In the genomic region with DNA sequence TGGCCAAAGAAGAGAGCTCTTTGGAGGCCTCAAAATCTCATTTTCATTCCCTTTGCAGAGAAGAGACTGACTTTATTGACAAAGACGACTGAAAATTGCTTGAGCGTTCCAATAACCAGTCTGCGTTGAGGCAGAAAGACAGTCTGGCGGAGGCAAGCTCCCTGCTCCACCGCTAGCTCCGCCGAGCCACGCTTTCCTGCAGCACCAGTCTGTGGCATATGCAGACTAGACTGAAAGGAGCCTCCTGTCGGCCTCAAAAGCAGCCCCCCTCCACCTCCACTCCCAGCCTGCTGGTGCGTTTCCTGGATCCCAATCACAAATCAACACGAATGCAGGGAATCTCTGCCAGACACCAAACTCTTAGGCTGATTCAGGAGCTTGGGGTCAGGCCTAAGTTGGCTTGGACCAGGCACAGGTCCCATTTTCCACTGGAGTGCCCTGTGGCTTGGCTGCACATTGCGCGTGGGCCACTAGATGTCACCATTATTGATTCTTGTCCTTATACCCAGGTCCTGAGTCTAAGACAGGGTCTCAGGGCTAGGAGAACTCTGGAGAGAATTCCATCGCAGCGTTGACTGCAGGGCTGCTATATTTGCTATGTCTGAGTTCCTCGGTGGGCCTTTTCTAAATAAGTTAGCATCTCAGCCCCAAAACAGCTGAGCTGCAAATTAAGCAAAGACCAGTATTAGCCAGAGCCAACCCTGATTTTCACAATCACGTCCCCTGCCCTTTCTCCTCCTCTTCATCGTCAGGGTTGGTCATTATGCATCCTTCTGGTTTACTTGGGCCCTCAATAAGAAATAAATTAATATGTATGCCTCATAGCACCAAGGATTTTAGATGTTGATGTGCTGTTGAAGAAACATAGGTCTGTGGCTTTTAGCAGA, we compare ENCODE assay signal across 8 cellular contexts. TPM values are rescaled to one million over a fixed set of nuclear protein-coding genes. Genes with fewer than 3 reads are reported as not detected.
A peak's percentile ranks its signal among the peaks of the same experiment; 100 is the strongest.
DNase-seq lines count a peak whose midpoint lies in the region; ATAC-seq, FAIRE-seq and TF ChIP-seq lines count a peak whose summit lies in the region.

No MANE protein-coding gene starts in this region.

- H3K79me2 ChIP-seq in endothelial cell of umbilical vein (ENCODE audit: control insufficient read depth, insufficient read depth, low read length) = no peaks in the 10 kb centered on the region

- no peaks in the 10 kb centered on the region for H3K9me3 Mint-ChIP-seq in CD8-positive, alpha-beta T cell
- peaks cover 0 to 4% (median 0%) of the 10 kb centered on the region in 7 donors for H3K9me3 Mint-ChIP-seq in naive B cell

- POLR2A ChIA-PET in CD8-positive, alpha-beta T cell (lab: Charles Lee) = no interaction called here
- POLR2A ChIA-PET in endothelial cell of umbilical vein (lab: Charles Lee) = no interaction called here

- peak; percentile 57 for ATAC-seq in CD8-positive, alpha-beta T cell
- peak; percentile 63 for ATAC-seq in GM21723 (IDR thresholded peaks at IDR 0.05; ENCODE audit: unreplicated experiment)
- ATAC-seq in naive B cell (ENCODE audit: low read depth in 2 of 2) = peak; percentile 77 to 80

- H4K20me1 ChIP-seq in endothelial cell of umbilical vein (replicated peaks; ENCODE audit: control insufficient read depth, extremely low read depth, insufficient read depth, low read length) = no peaks in the 10 kb centered on the region

- intact Hi-C loops in CD8-positive, alpha-beta T cell (cut with DNase I, micrococcal nuclease) = loop anchor here (1.0 to 10.0 kb wide), 4 partner anchors 230 to 1035 kb away; a partner anchor contains a TSS
- intact Hi-C loops in endothelial cell of umbilical vein (cut with micrococcal nuclease) = loop anchor here (1.0 kb wide), 2 partner anchors 139 to 230 kb away; no protein-coding TSS in a partner anchor

- CTCF ChIA-PET in CD8-positive, alpha-beta T cell (lab: Charles Lee) = interaction anchor here (0.6 to 3.5 kb wide), 9 partner anchors 8 to 231 kb away, joined by 3 to 16 read pairs (median 3); no protein-coding TSS in a partner anchor
- CTCF ChIA-PET in endothelial cell of umbilical vein (lab: Charles Lee) = interaction anchor here (0.6 to 5.1 kb wide), 13 partner anchors 10 to 1658 kb away, joined by 3 to 29 read pairs (median 3); no protein-coding TSS in a partner anchor

- H3K9me1 ChIP-seq in endothelial cell of umbilical vein (replicated peaks; ENCODE audit: control insufficient read depth, extremely low read depth, insufficient read depth, low read length) = no peaks in the 10 kb centered on the region

- no peak for TF ChIP-seq POLR2A in endothelial cell of umbilical vein (IDR thresholded peaks at IDR 0.05; ENCODE audit: low read depth, low read length)

- no peaks in the 10 kb centered on the region for H3K36me3 Mint-ChIP-seq in CD8-positive, alpha-beta T cell
- no peaks in the 10 kb centered on the region for H3K36me3 Mint-ChIP-seq in naive B cell

- dilution Hi-C loops in endothelial cell of umbilical vein (cut with MboI; ENCODE audit: extremely low pct_ligation_motif_present, low sequenced_read_pairs) = no loop called here

- no TSS peak for BruUV-seq in endothelial cell of umbilical vein (replicated peaks; lab: Mats Ljungman, UMichigan)

- H3K27me3 Mint-ChIP-seq in CD8-positive, alpha-beta T cell (ENCODE audit: low read depth) = no peaks in the 10 kb centered on the region
- H3K27me3 Mint-ChIP-seq in naive B cell = peaks cover 0 to 12% (median 8%) of the 10 kb centered on the region in 3 donors

- peak; percentile 75 for FAIRE-seq in endothelial cell of umbilical vein (lab: Jason Lieb, UNC)

- no peak overlapping the region for H3K27ac ChIP-seq in CD8-positive, alpha-beta T cell (ENCODE audit: low read depth, low read length)
- no peak overlapping the region for H3K27ac ChIP-seq in endothelial cell of umbilical vein (ENCODE audit: insufficient read depth, low read depth, low read length)

- no peak overlapping the region for H3K4me3 ChIP-seq in CD8-positive, alpha-beta T cell (ENCODE audit: low read depth, low read length)
- no peak overlapping the region for H3K4me3 ChIP-seq in endothelial cell of umbilical vein (replicated peaks in 1 of 3; ENCODE audit: insufficient read depth in 1 of 3, low read depth in 1 of 3, low read length in 3 of 3)

- H3K4me1 Mint-ChIP-seq in CD8-positive, alpha-beta T cell (ENCODE audit: low read depth) = no peaks in the 10 kb centered on the region
- no peaks in the 10 kb centered on the region for H3K4me1 Mint-ChIP-seq in naive B cell

- no peak overlapping the region for H3K27ac Mint-ChIP-seq in CD8-positive, alpha-beta T cell
- H3K27ac Mint-ChIP-seq in naive B cell = no peak overlapping the region

- TF ChIP-seq CTCF in CD8-positive, alpha-beta T cell (IDR thresholded peaks at IDR 0.05) = peak; percentile 55
- peak; percentile 66 to 70 for TF ChIP-seq CTCF in endothelial cell of umbilical vein (IDR thresholded peaks at IDR 0.05; ENCODE audit: extremely low read depth in 1 of 2, insufficient read depth in 1 of 2, low read depth in 1 of 2, low read length in 2 of 2)

- peak; percentile 4 to 61 (median 39) for DNase-seq in CD8-positive, alpha-beta T cell
- peak; percentile 94 for DNase-seq in NCI-H2227 treated with DMSO at 0.1 percent for 48 hours (lab: John Stamatoyannopoulos, UW)
- peak; percentile 54 to 63 for DNase-seq in activated CD4-positive, alpha-beta T cell treated with anti-CD3 and anti-CD28 coated beads, Interleukin-2, amount 50 U/mL, for 48 hours
- peak; percentile 61 for DNase-seq in endothelial cell of umbilical vein (ENCODE audit: low read depth, low spot score)
- DNase-seq in naive B cell = peak; percentile 33
- DNase-seq in stromal cell of bone marrow (ENCODE audit: low read depth) = peak; percentile 53
- DNase-seq in NCI-H2107 treated with DMSO at 0.1 percent for 48 hours (lab: John Stamatoyannopoulos, UW; ENCODE audit: unreplicated experiment) = no peak

- H3K9me3 ChIP-seq in CD8-positive, alpha-beta T cell (ENCODE audit: low read length) = no peaks in the 10 kb centered on the region
- no peaks in the 10 kb centered on the region for H3K9me3 ChIP-seq in endothelial cell of umbilical vein (replicated peaks; ENCODE audit: control insufficient read depth, insufficient read depth, low read length)

- no peaks in the 10 kb centered on the region for H3K27me3 ChIP-seq in CD8-positive, alpha-beta T cell (ENCODE audit: insufficient read depth, low read length)
- H3K27me3 ChIP-seq in endothelial cell of umbilical vein (ENCODE audit: control insufficient read depth in 2 of 2, insufficient read depth in 2 of 2, low read length in 2 of 2) = peaks cover 0 to 2% of the 10 kb centered on the region in 2 experiments

- H3K4me3 Mint-ChIP-seq in CD8-positive, alpha-beta T cell = no peak overlapping the region
- peak overlapping the region in 1 of 8 donors; percentile 59 for H3K4me3 Mint-ChIP-seq in naive B cell

- no peak overlapping the region for H3K4me2 ChIP-seq in endothelial cell of umbilical vein (ENCODE audit: insufficient read depth, low read length)

- H3K9ac ChIP-seq in endothelial cell of umbilical vein (replicated peaks; ENCODE audit: extremely low read depth, insufficient read depth, low read length) = no peak overlapping the region

- no peaks in the 10 kb centered on the region for H3K4me1 ChIP-seq in CD8-positive, alpha-beta T cell (ENCODE audit: insufficient read depth, low read length)
- no peaks in the 10 kb centered on the region for H3K4me1 ChIP-seq in endothelial cell of umbilical vein (ENCODE audit: control insufficient read depth, extremely low read depth, insufficient read depth, low read length)

- no peaks in the 10 kb centered on the region for H3K36me3 ChIP-seq in CD8-positive, alpha-beta T cell (ENCODE audit: insufficient read depth, low read length)
- H3K36me3 ChIP-seq in endothelial cell of umbilical vein (ENCODE audit: control insufficient read depth in 2 of 2, extremely low read depth in 1 of 2, insufficient read depth in 2 of 2, low read length in 2 of 2) = no peaks in the 10 kb centered on the region

- H2AFZ ChIP-seq in endothelial cell of umbilical vein (ENCODE audit: low read depth, low read length) = no peak overlapping the region

TF ChIP-seq in endothelial cell of umbilical vein, 7 proteins besides CTCF, POLR2A, EP300 and RAD21:
- TF ChIP-seq EZH2 (IDR thresholded peaks at IDR 0.05; ENCODE audit: borderline replicate concordance, low read depth, low read length, severe bottlenecking) (no peak), POLR2AphosphoS5 (IDR thresholded peaks at IDR 0.05; ENCODE audit: insufficient read depth, low read depth, low read length) (no peak), JUN (IDR thresholded peaks at IDR 0.05; ENCODE audit: borderline replicate concordance, insufficient read depth, insufficient read length, low read depth) (no peak), MYC (IDR thresholded peaks at IDR 0.05; ENCODE audit: low read depth, low read length) (no peak), FOS (IDR thresholded peaks at IDR 0.05; ENCODE audit: borderline replicate concordance, insufficient read depth, low read length) (no peak), GATA2 (IDR thresholded peaks at IDR 0.05; ENCODE audit: insufficient read depth, insufficient read length, low read depth, low read length) (no peak)
- TF ChIP-seq, protein P1, sequence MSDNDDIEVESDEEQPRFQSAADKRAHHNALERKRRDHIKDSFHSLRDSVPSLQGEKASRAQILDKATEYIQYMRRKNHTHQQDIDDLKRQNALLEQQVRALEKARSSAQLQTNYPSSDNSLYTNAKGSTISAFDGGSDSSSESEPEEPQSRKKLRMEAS (IDR thresholded peaks at IDR 0.05; ENCODE audit: insufficient read depth, insufficient read length) = no peak

RNA-seq across cellular contexts. Expression of a gene that starts 5.2 kb away (rescaled TPM):
- 10 to 100 TPM; 28.4 to 29.6 TPM for total RNA-seq in CD8-positive, alpha-beta T cell
- total RNA-seq in endothelial cell of umbilical vein = 20.3 and 23.0 TPM in 2 replicates
- polyA plus RNA-seq in endothelial cell of umbilical vein (4.8 and 6.8 TPM in 2 replicates), naive B cell (ENCODE audit: low read depth in 6 of 6) (10 to 100 TPM in 3 of 6 donors, 1 to 10 TPM in 2, not detected in 1; 7.0 to 12.8 (median 10.4) TPM)
- polyA plus RNA-seq in endothelial cell of umbilical vein (2011; cell fraction: cytosol; rRNA removed) = 7.9 and 8.4 TPM in 2 replicates
- 21.5 and 23.7 TPM in 2 replicates for polyA plus RNA-seq in endothelial cell of umbilical vein (2011; cell fraction: nucleus; rRNA removed)
- polyA plus RNA-seq in endothelial cell of umbilical vein (2012) = 10.4 and 11.8 TPM in 2 replicates
- 16.3 and 16.4 TPM in 2 replicates for polyA minus RNA-seq in endothelial cell of umbilical vein
- 12.1 TPM for polyA minus RNA-seq in endothelial cell of umbilical vein (2011; cell fraction: cytosol; rRNA and poly(A)+ RNA removed)
- 23.9 and 34.8 TPM in 2 replicates for polyA minus RNA-seq in endothelial cell of umbilical vein (2011; cell fraction: nucleus; rRNA and poly(A)+ RNA removed)
